ENCODE assay signal across 38 cellular contexts in the genomic region with DNA sequence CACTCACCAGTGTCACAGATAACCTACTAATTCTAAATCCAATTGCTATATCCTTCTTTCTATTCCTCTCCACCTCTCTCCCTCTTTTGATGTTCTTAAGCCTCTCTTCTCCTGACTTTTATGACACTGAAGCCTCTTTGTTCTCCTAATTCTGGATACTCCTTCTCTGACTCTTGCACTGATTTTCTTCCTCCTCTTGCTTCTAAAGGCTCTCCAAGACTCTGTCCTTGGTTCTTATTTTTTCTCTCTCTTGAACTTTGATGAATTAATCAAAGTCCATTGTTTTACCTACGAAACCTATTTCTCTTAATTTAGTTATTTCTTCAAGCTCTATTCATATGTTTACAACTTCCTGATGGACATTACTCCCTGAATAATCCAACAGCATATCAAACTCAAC.
"Had no signal": no experiment of that assay in that cellular context is flagged by ENCODE, and none has a peak within 500 bp of the region (broad histone marks: within the 10 kb centered on the region; RNA-seq: fewer than 3 reads in every experiment).

No MANE protein-coding gene starts in this region.

- H3K36me3 ChIP-seq: adrenal gland, ascending aorta, brain microvascular endothelial cell, breast epithelium, cardiac muscle cell had no signal

- H3K27ac Mint-ChIP-seq: activated naive CD4-positive, alpha-beta T cell treated with anti-CD3 and anti-CD28 coated beads for 36 hours; activated naive CD4-positive, alpha-beta T cell treated with anti-CD3 and anti-CD28 coated beads, Interleukin-2, amount 10 ng/mL, durations not matched to agents 7 days and 5 days; activated naive CD4-positive, alpha-beta T cell treated with anti-CD3 and anti-CD28 coated beads, Interleukin-2, amount 50 U/mL, for 24 hours; activated naive CD8-positive, alpha-beta T cell treated with anti-CD3 and anti-CD28 coated beads for 36 hours; activated naive CD8-positive, alpha-beta T cell treated with anti-CD3 and anti-CD28 coated beads, Interleukin-2, amount 10 ng/mL, durations not matched to agents 7 days and 5 days; activated naive CD8-positive, alpha-beta T cell treated with anti-CD3 and anti-CD28 coated beads, Interleukin-2, amount 50 U/mL, for 24 hours; activated T-cell treated with anti-CD3 and anti-CD28 coated beads, Interleukin-2, amount 50 U/mL, for 24 hours; activated T-cell treated with anti-CD3 and anti-CD28 coated beads, Interleukin-2, amount 50 U/mL, for 72 hours; activated T-helper 1 cell treated with anti-CD3 and anti-CD28 coated beads, Interleukin-12 subunit alpha, Interleukin-12 subunit beta, Interleukin-2, Interleukin-4 antibody, amounts not matched to agents 30 ng/mL and 10 ng/mL and 1 ng/mL, durations not matched to agents 14 hours and 24 hours and 36 hours; activated T-helper 17 cell treated with anti-CD3 and anti-CD28 coated beads, Interleukin-2, amount 50 U/mL, for 72 hours; activated T-helper 2 cell treated with anti-CD3 and anti-CD28 coated beads, Interferon-gamma antibody, Interleukin-2, Interleukin-4, amounts not matched to agents 10 μg/mL and 5 μg/mL and 100 μg/mL, durations not matched to agents 14 hours and 24 hours and 36 hours; brain had no signal

- H3K27ac ChIP-seq: adrenal gland, ascending aorta, body of pancreas, brain microvascular endothelial cell, breast epithelium, cardiac muscle cell had no signal

- H3K27me3 Mint-ChIP-seq: activated naive CD4-positive, alpha-beta T cell treated with anti-CD3 and anti-CD28 coated beads, Interleukin-2, amount 10 ng/mL, durations not matched to agents 7 days and 5 days; activated naive CD4-positive, alpha-beta T cell treated with anti-CD3 and anti-CD28 coated beads, Interleukin-2, amount 50 U/mL, for 24 hours; activated naive CD8-positive, alpha-beta T cell; activated naive CD8-positive, alpha-beta T cell treated with anti-CD3 and anti-CD28 coated beads, Interleukin-2, amount 50 U/mL, for 24 hours had no signal

- H3K9me3 ChIP-seq: adrenal gland, ascending aorta, body of pancreas had no signal

- H3K4me1 ChIP-seq: adrenal gland, ascending aorta, body of pancreas, breast epithelium had no signal

- H3K36me3 Mint-ChIP-seq: activated naive CD4-positive, alpha-beta T cell treated with anti-CD3 and anti-CD28 coated beads, Interleukin-2, amount 10 ng/mL, durations not matched to agents 7 days and 5 days; activated naive CD4-positive, alpha-beta T cell treated with anti-CD3 and anti-CD28 coated beads, Interleukin-2, amount 50 U/mL, for 24 hours; activated naive CD4-positive, alpha-beta T cell treated with anti-CD3 and anti-CD28 coated beads, Interleukin-2, amount 50 U/mL, for 72 hours; activated naive CD8-positive, alpha-beta T cell; activated naive CD8-positive, alpha-beta T cell treated with anti-CD3 and anti-CD28 coated beads for 36 hours; activated naive CD8-positive, alpha-beta T cell treated with anti-CD3 and anti-CD28 coated beads, Interleukin-2, amount 10 ng/mL, durations not matched to agents 7 days and 5 days; brain had no signal

- H3K4me3 Mint-ChIP-seq: activated naive CD4-positive, alpha-beta T cell treated with anti-CD3 and anti-CD28 coated beads for 36 hours; activated naive CD4-positive, alpha-beta T cell treated with anti-CD3 and anti-CD28 coated beads, Interleukin-2, amount 10 ng/mL, durations not matched to agents 7 days and 5 days; activated naive CD4-positive, alpha-beta T cell treated with anti-CD3 and anti-CD28 coated beads, Interleukin-2, amount 50 U/mL, for 24 hours; activated naive CD8-positive, alpha-beta T cell; activated naive CD8-positive, alpha-beta T cell treated with anti-CD3 and anti-CD28 coated beads for 36 hours; activated naive CD8-positive, alpha-beta T cell treated with anti-CD3 and anti-CD28 coated beads, Interleukin-2, amount 10 ng/mL, durations not matched to agents 7 days and 5 days; activated naive CD8-positive, alpha-beta T cell treated with anti-CD3 and anti-CD28 coated beads, Interleukin-2, amount 50 U/mL, for 24 hours; activated T-cell treated with anti-CD3 and anti-CD28 coated beads, Interleukin-2, amount 50 U/mL, for 24 hours; activated T-cell treated with anti-CD3 and anti-CD28 coated beads, Interleukin-2, amount 50 U/mL, for 4 hours; activated T-cell treated with anti-CD3 and anti-CD28 coated beads, Interleukin-2, amount 50 U/mL, for 72 hours; activated T-helper 1 cell treated with anti-CD3 and anti-CD28 coated beads, Interleukin-12 subunit alpha, Interleukin-12 subunit beta, Interleukin-2, Interleukin-4 antibody, amounts not matched to agents 30 ng/mL and 10 ng/mL and 1 ng/mL, durations not matched to agents 14 hours and 24 hours and 36 hours; activated T-helper 17 cell treated with anti-CD3 and anti-CD28 coated beads, Interleukin-2, amount 50 U/mL, for 72 hours; brain; central memory CD8-positive, alpha-beta T cell had no signal

- H3K27me3 ChIP-seq: ascending aorta, body of pancreas, brain microvascular endothelial cell, cardiac muscle cell had no signal

- H3K9me3 Mint-ChIP-seq: activated naive CD4-positive, alpha-beta T cell treated with anti-CD3 and anti-CD28 coated beads, Interleukin-2, amount 10 ng/mL, durations not matched to agents 7 days and 5 days; activated naive CD4-positive, alpha-beta T cell treated with anti-CD3 and anti-CD28 coated beads, Interleukin-2, amount 50 U/mL, for 24 hours; activated naive CD4-positive, alpha-beta T cell treated with anti-CD3 and anti-CD28 coated beads, Interleukin-2, amount 50 U/mL, for 72 hours; activated naive CD8-positive, alpha-beta T cell treated with anti-CD3 and anti-CD28 coated beads for 36 hours; activated naive CD8-positive, alpha-beta T cell treated with anti-CD3 and anti-CD28 coated beads, Interleukin-2, amount 10 ng/mL, durations not matched to agents 7 days and 5 days; activated T-cell treated with anti-CD3 and anti-CD28 coated beads, Interleukin-2, amount 50 U/mL, for 24 hours; activated T-cell treated with anti-CD3 and anti-CD28 coated beads, Interleukin-2, amount 50 U/mL, for 4 hours; activated T-helper 1 cell treated with anti-CD3 and anti-CD28 coated beads, Interleukin-12 subunit alpha, Interleukin-12 subunit beta, Interleukin-2, Interleukin-4 antibody, amounts not matched to agents 30 ng/mL and 10 ng/mL and 1 ng/mL, durations not matched to agents 14 hours and 24 hours and 36 hours; activated T-helper 17 cell treated with anti-CD3 and anti-CD28 coated beads, Interleukin-2, amount 50 U/mL, for 72 hours; activated T-helper 2 cell treated with anti-CD3 and anti-CD28 coated beads, Interferon-gamma antibody, Interleukin-2, Interleukin-4, amounts not matched to agents 10 μg/mL and 5 μg/mL and 100 μg/mL, durations not matched to agents 14 hours and 24 hours and 36 hours; central memory CD8-positive, alpha-beta T cell had no signal

- H3K4me3 ChIP-seq: adrenal gland, ascending aorta, body of pancreas, breast epithelium, cardiac muscle cell had no signal

- FAIRE-seq: bronchial epithelial cell had no signal

- DNase-seq: activated effector memory CD4-positive, alpha-beta T cell treated with anti-CD3 and anti-CD28 coated beads, Interleukin-2, amount 50 U/mL, for 16 hours; activated effector memory CD4-positive, alpha-beta T cell treated with Interleukin-2 at 50 U/mL for 16 hours; activated gamma-delta T cell; activated gamma-delta T cell treated with Interleukin-2 at 50 U/mL for 16 hours; activated naive CD4-positive, alpha-beta T cell; activated naive CD4-positive, alpha-beta T cell treated with anti-CD3 and anti-CD28 coated beads for 36 hours; activated naive CD4-positive, alpha-beta T cell treated with anti-CD3 and anti-CD28 coated beads, Interleukin-2, amount 10 ng/mL, durations not matched to agents 7 days and 5 days; activated naive CD4-positive, alpha-beta T cell treated with anti-CD3 and anti-CD28 coated beads, Interleukin-2, amount 50 U/mL, for 16 hours; activated naive CD4-positive, alpha-beta T cell treated with Interleukin-2 at 50 U/mL for 16 hours; activated naive CD8-positive, alpha-beta T cell treated with anti-CD3 and anti-CD28 coated beads for 36 hours; activated naive CD8-positive, alpha-beta T cell treated with anti-CD3 and anti-CD28 coated beads, Interleukin-2, amount 10 ng/mL, durations not matched to agents 7 days and 5 days; activated naive CD8-positive, alpha-beta T cell treated with anti-CD3 and anti-CD28 coated beads, Interleukin-2, amount 50 U/mL, for 24 hours; activated T-cell treated with anti-CD3 and anti-CD28 coated beads, Interleukin-2, amount 50 U/mL, for 1 hour; activated T-cell treated with anti-CD3 and anti-CD28 coated beads, Interleukin-2, amount 50 U/mL, for 24 hours; activated T-cell treated with anti-CD3 and anti-CD28 coated beads, Interleukin-2, amount 50 U/mL, for 4 hours; activated T-cell treated with anti-CD3 and anti-CD28 coated beads, Interleukin-2, amount 50 U/mL, for 48 hours; activated T-cell treated with anti-CD3 and anti-CD28 coated beads, Interleukin-2, amount 50 U/mL, for 72 hours; adrenal gland; amniotic stem cell; amygdala; anterior cingulate cortex; aorta; body of pancreas; brain microvascular endothelial cell; central memory CD4-positive, alpha-beta T cell; cerebellar nuclear complex had no signal

- H3K4me1 Mint-ChIP-seq: activated naive CD4-positive, alpha-beta T cell treated with anti-CD3 and anti-CD28 coated beads, Interleukin-2, amount 10 ng/mL, durations not matched to agents 7 days and 5 days; activated naive CD4-positive, alpha-beta T cell treated with anti-CD3 and anti-CD28 coated beads, Interleukin-2, amount 50 U/mL, for 24 hours; activated naive CD8-positive, alpha-beta T cell treated with anti-CD3 and anti-CD28 coated beads for 36 hours; activated naive CD8-positive, alpha-beta T cell treated with anti-CD3 and anti-CD28 coated beads, Interleukin-2, amount 10 ng/mL, durations not matched to agents 7 days and 5 days; activated naive CD8-positive, alpha-beta T cell treated with anti-CD3 and anti-CD28 coated beads, Interleukin-2, amount 50 U/mL, for 24 hours; activated T-helper 17 cell treated with anti-CD3 and anti-CD28 coated beads, Interleukin-2, amount 50 U/mL, for 72 hours; brain; central memory CD8-positive, alpha-beta T cell had no signal
